ENCODE assay signal across 11 cellular contexts in the genomic region with DNA sequence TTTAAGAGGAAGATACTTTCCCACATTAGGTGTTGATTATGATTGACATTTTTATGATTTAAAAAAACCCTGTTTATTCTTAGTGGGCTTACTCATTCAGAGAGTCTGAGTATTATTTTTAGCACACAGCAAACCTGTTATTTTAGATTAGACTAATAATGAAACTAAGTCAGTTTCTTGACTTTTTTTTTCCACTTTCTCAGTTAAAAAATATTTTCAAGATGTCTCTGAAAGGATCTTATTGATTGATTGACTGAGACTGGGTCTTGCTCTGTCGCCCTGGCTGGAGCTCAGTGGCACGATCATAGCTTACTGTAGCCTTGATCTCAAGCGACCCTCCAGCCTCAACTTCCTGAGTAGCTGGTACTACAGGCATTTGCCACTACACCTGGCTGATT. TPM values are rescaled to one million over a fixed set of nuclear protein-coding genes. Genes with fewer than 3 reads are reported as not detected.
DNase-seq lines count a peak whose midpoint lies in the region; ATAC-seq and TF ChIP-seq lines count a peak whose summit lies in the region.
"Had no signal": no experiment of that assay in that cellular context is flagged by ENCODE, and none has a peak within 500 bp of the region (broad histone marks: within the 10 kb centered on the region; RNA-seq: fewer than 3 reads in every experiment).

No MANE protein-coding gene starts in this region.

- H3K9me1 ChIP-seq in IMR-90 (ENCODE audit: insufficient read depth, low read length), result peaks cover 4% of the 10 kb centered on the region

- H4K5ac ChIP-seq in IMR-90 (ENCODE audit: low read depth, low read length), result no peak overlapping the region

- POLR2A ChIA-PET in IMR-90 (lab: Charles Lee; ENCODE audit: unreplicated experiment), result no interaction called here

- no peak for TF ChIP-seq POLR2A in IMR-90 (IDR thresholded peaks at IDR 0.05; ENCODE audit: low read depth, low read length)
- no peak for TF ChIP-seq POLR2A in Peyer's patch (IDR thresholded peaks at IDR 0.05)
- no peak for TF ChIP-seq POLR2A in breast epithelium (IDR thresholded peaks at IDR 0.05)

- H4K8ac ChIP-seq in IMR-90 (ENCODE audit: low read depth in 2 of 2, low read length in 2 of 2), result no peak overlapping the region

- no peak overlapping the region for H4K91ac ChIP-seq in IMR-90 (ENCODE audit: insufficient read depth, low read depth, low read length)

- H3K4me1 Mint-ChIP-seq in naive B cell, result peaks cover 68 to 94% (median 87%) of the 10 kb centered on the region in 3 donors

- no peaks in the 10 kb centered on the region for H3K9me3 ChIP-seq in IMR-90 (ENCODE audit: control insufficient read depth, insufficient read depth, low read length)
- H3K9me3 ChIP-seq in Peyer's patch, result peaks cover 0 to 5% (median 0%) of the 10 kb centered on the region in 4 donors
- H3K9me3 ChIP-seq in breast epithelium, result no peaks in the 10 kb centered on the region

- no peak overlapping the region for H2BK15ac ChIP-seq in IMR-90 (ENCODE audit: low read depth, low read length)

- TF ChIP-seq CTCF in IMR-90 (conservative IDR thresholded peaks at IDR 0.05; ENCODE audit: low read depth, low read length), result no peak
- no peak for TF ChIP-seq CTCF in Peyer's patch (IDR thresholded peaks at IDR 0.05)
- TF ChIP-seq CTCF in breast epithelium (IDR thresholded peaks at IDR 0.05), result no peak

- no peak overlapping the region for H3K23ac ChIP-seq in IMR-90 (ENCODE audit: low read depth, low read length)

- H3K4me2 ChIP-seq in IMR-90 (ENCODE audit: low read depth, low read length), result peak overlapping the region; percentile 48; the same call in 1 of the 2 replicates

- DNase-seq in activated CD4-positive, CD25-positive, alpha-beta regulatory T cell treated with anti-CD3 and anti-CD28 coated beads, Interleukin-2, amount 50 U/mL, for 72 hours, result no peak
- no peak for DNase-seq in IMR-90
- peak; percentile 47 for DNase-seq in naive B cell
- DNase-seq in SIG-M5 treated with dmso at 0.1 percent for 504 hours (lab: John Stamatoyannopoulos, UW; ENCODE audit: unreplicated experiment), result no peak
- no peak for DNase-seq in Peyer's patch
- DNase-seq in breast epithelium (ENCODE audit: low spot score in 2 of 2), result no peak
- DNase-seq: 8988T, NCI-H2029 treated with DMSO at 0.1 percent for 48 hours, right cardiac atrium had no signal

- no peak overlapping the region for H3K4me3 ChIP-seq in IMR-90 (ENCODE audit: insufficient read depth, low read depth, low read length)
- no peak overlapping the region for H3K4me3 ChIP-seq in Peyer's patch
- H3K4me3 ChIP-seq in breast epithelium, result no peak overlapping the region

- H3K14ac ChIP-seq in IMR-90 (replicated peaks; ENCODE audit: low read depth, low read length), result no peak overlapping the region

- no peaks in the 10 kb centered on the region for H3K79me1 ChIP-seq in IMR-90 (ENCODE audit: low read depth in 1 of 2, low read length in 2 of 2)

- ATAC-seq in activated CD4-positive, CD25-positive, alpha-beta regulatory T cell treated with anti-CD3 and anti-CD28 coated beads, Interleukin-2, amount 50 U/mL, for 24 hours, result peak; percentile 37 to 45
- ATAC-seq in GM21786 (IDR thresholded peaks at IDR 0.05; ENCODE audit: unreplicated experiment) (peak; percentile 49), IMR-90 (ENCODE audit: low read depth) (no peak), naive B cell (ENCODE audit: low read depth in 2 of 2) (peak in 1 of 2 donors; percentile 6)
- ATAC-seq: right cardiac atrium had no signal

- TF ChIP-seq RAD21 in IMR-90 (IDR thresholded peaks at IDR 0.05; ENCODE audit: low read length), result no peak

- H2AK5ac ChIP-seq in IMR-90 (ENCODE audit: low read depth, low read length), result no peak overlapping the region

- WGBS in IMR-90 (ENCODE audit: extremely low coverage in 2 of 2, insufficient read length in 1 of 2), 2 experiments, result no CpG with 5 or more reads among the region's 3 CpGs

- H3K27me3 Mint-ChIP-seq in naive B cell, result no peaks in the 10 kb centered on the region

- H2BK20ac ChIP-seq in IMR-90 (ENCODE audit: low read depth, low read length), result no peak overlapping the region

- intact Hi-C loops in IMR-90 (cut with micrococcal nuclease) (no loop called here), breast epithelium (cut with DNase I; ENCODE audit: low total_unique reads) (no loop called here)

- no peak overlapping the region for H2BK120ac ChIP-seq in IMR-90 (ENCODE audit: low read depth, low read length)

- H3K4ac ChIP-seq in IMR-90 (ENCODE audit: low read depth, low read length), result no peak overlapping the region

- CTCF ChIA-PET in IMR-90 (lab: Yijun Ruan, JAX), result interaction anchor here (0.7 kb wide), 1 partner anchor 11 kb away, joined by 6 read pairs; no protein-coding TSS in a partner anchor

- H3K9ac ChIP-seq in IMR-90 (ENCODE audit: low read depth, low read length), result no peak overlapping the region

- H2BK5ac ChIP-seq in IMR-90 (ENCODE audit: low read depth, low read length, poor library complexity, severe bottlenecking), result no peak overlapping the region

- H4K20me1 ChIP-seq in IMR-90 (ENCODE audit: insufficient read depth, low read length), result no peaks in the 10 kb centered on the region

- no TSS peak for BruUV-seq in IMR-90 (replicated peaks; lab: Mats Ljungman, UMichigan)

- H3K27me3 ChIP-seq in IMR-90 (ENCODE audit: control insufficient read depth, insufficient read depth, low read length) (no peaks in the 10 kb centered on the region; the same call in 1 of the 2 replicates), Peyer's patch (no peaks in the 10 kb centered on the region), breast epithelium (no peaks in the 10 kb centered on the region)

- H3K4me1 ChIP-seq in IMR-90 (ENCODE audit: control insufficient read depth, insufficient read depth, low read length) (peaks cover 3% of the 10 kb centered on the region; the same call in 1 of the 2 replicates), Peyer's patch (no peaks in the 10 kb centered on the region), breast epithelium (no peaks in the 10 kb centered on the region)

- H3K36me3 ChIP-seq in IMR-90 (ENCODE audit: control insufficient read depth, insufficient read depth, low read length), result no peaks in the 10 kb centered on the region
- no peaks in the 10 kb centered on the region for H3K36me3 ChIP-seq in Peyer's patch
- H3K36me3 ChIP-seq in breast epithelium, result no peaks in the 10 kb centered on the region

- peak overlapping the region; percentile 71 to 92 (median 84) for H3K4me3 Mint-ChIP-seq in naive B cell

- in situ Hi-C loops in IMR-90 (cut with MboI; ENCODE audit: low sequenced_read_pairs), result no loop called here

- H3K27ac ChIP-seq in IMR-90 (ENCODE audit: insufficient read depth, low read length) (no peak overlapping the region), Peyer's patch (peak overlapping the region in 2 of 4 donors; percentile 67 to 70), breast epithelium (no peak overlapping the region)

- H3K36me3 Mint-ChIP-seq in naive B cell, result peaks cover 8 to 20% of the 10 kb centered on the region in 2 donors

- H3K9me3 Mint-ChIP-seq in naive B cell, result peaks cover 0 to 32% (median 15%) of the 10 kb centered on the region in 7 donors

- no peak overlapping the region for H2AFZ ChIP-seq in IMR-90 (replicated peaks; ENCODE audit: low read length, poor library complexity)

- H3K27ac Mint-ChIP-seq in naive B cell, result peak overlapping the region; percentile 89 to 98 (median 94)

- no peak overlapping the region for H3K56ac ChIP-seq in IMR-90 (ENCODE audit: extremely low read depth, insufficient read depth, low read length)

- dilution Hi-C loops in IMR-90 (cut with HindIII; ENCODE audit: low sequenced_read_pairs, unreplicated experiment), result no loop called here

- H3K18ac ChIP-seq in IMR-90 (ENCODE audit: low read depth, low read length), result no peak overlapping the region

- H2AK9ac ChIP-seq in IMR-90 (replicated peaks; ENCODE audit: low read depth, low read length, poor library complexity), result no peak overlapping the region

TF ChIP-seq in IMR-90, 13 proteins besides CTCF, POLR2A, EP300 and RAD21 (continues in another document):
- no peak for TF ChIP-seq RFX5 (IDR thresholded peaks at IDR 0.05; ENCODE audit: low read depth, low read length)
- TF ChIP-seq MXI1 (IDR thresholded peaks at IDR 0.05; ENCODE audit: borderline replicate concordance, low read depth, low read length), result no peak
- TF ChIP-seq NFE2L2 (IDR thresholded peaks at IDR 0.05; ENCODE audit: low read depth, low read length), result no peak
- TF ChIP-seq FOS (IDR thresholded peaks at IDR 0.05; ENCODE audit: low read depth, low read length), result no peak
- TF ChIP-seq, protein P1, sequence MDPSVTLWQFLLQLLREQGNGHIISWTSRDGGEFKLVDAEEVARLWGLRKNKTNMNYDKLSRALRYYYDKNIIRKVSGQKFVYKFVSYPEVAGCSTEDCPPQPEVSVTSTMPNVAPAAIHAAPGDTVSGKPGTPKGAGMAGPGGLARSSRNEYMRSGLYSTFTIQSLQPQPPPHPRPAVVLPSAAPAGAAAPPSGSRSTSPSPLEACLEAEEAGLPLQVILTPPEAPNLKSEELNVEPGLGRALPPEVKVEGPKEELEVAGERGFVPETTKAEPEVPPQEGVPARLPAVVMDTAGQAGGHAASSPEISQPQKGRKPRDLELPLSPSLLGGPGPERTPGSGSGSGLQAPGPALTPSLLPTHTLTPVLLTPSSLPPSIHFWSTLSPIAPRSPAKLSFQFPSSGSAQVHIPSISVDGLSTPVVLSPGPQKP (IDR thresholded peaks at IDR 0.05; ENCODE audit: borderline replicate concordance, low read depth, low read length), result no peak
- TF ChIP-seq CHD1 (IDR thresholded peaks at IDR 0.05; ENCODE audit: low read depth, low read length), result no peak
- TF ChIP-seq BHLHE40 (IDR thresholded peaks at IDR 0.05; ENCODE audit: low read depth, low read length), result no peak
- no peak for TF ChIP-seq MAFK (IDR thresholded peaks at IDR 0.05; ENCODE audit: low read depth, low read length)

RNA-seq across cellular contexts. Expression of a gene that starts 20.4 kb away (rescaled TPM):
- total RNA-seq in IMR-90 (2012; rRNA removed), result 29.6 and 35.3 TPM in 2 replicates
- polyA plus RNA-seq in IMR-90 (2012; rRNA removed), result 16.3 and 19.0 TPM in 2 replicates
- 4.7 and 7.0 TPM in 2 replicates for polyA plus RNA-seq in IMR-90 (2012; cell fraction: cytosol; rRNA removed)
- 3.1 and 20.5 TPM in 2 replicates for polyA plus RNA-seq in IMR-90 (2012; cell fraction: nucleus; rRNA removed; ENCODE audit: low replicate concordance)
- 10 to 100 TPM; 13.0 to 27.1 (median 19.3) TPM for polyA plus RNA-seq in naive B cell (ENCODE audit: low read depth in 6 of 6)
- total RNA-seq in Peyer's patch, result 10 to 100 TPM in 2 of 4 donors, 1 to 10 TPM in 2; 6.5 to 37.1 (median 10.2) TPM
- 10 to 100 TPM; 13.1 to 15.1 (median 14.6) TPM for total RNA-seq in breast epithelium

RNA-seq across cellular contexts. Expression of a gene that starts 54.3 kb away (rescaled TPM):
- total RNA-seq in IMR-90 (2012; rRNA removed) (5.4 and 5.8 TPM in 2 replicates), Peyer's patch (10 to 100 TPM; 14.9 to 26.4 (median 19.8) TPM), breast epithelium (10 to 100 TPM; 17.1 to 29.9 (median 23.9) TPM)
- polyA plus RNA-seq in IMR-90 (2012; rRNA removed) (38.4 and 42.5 TPM in 2 replicates), naive B cell (ENCODE audit: low read depth in 6 of 6) (1 to 10 TPM in 2 of 6 donors, under 1 TPM in 3, not detected in 1; 0.41 to 1.2 (median 0.89) TPM)
- polyA plus RNA-seq in IMR-90 (2012; cell fraction: cytosol; rRNA removed), result 32.2 and 47.6 TPM in 2 replicates
- polyA plus RNA-seq in IMR-90 (2012; cell fraction: nucleus; rRNA removed; ENCODE audit: low replicate concordance), result 21.0 and 35.9 TPM in 2 replicates
